1 cellular context compared by ENCODE assay signal in genomic region chr1:86762336-86762735, GRCh38.
TF ChIP-seq lines count a peak whose summit lies in the region.

No MANE protein-coding gene starts in this region.

TF ChIP-seq in H1, 55 proteins besides CTCF, POLR2A, EP300 and RAD21:
- TF ChIP-seq ZNF274 (IDR thresholded peaks at IDR 0.05; ENCODE audit: borderline replicate concordance, extremely low read depth, low read length) (no peak), CREB1 (IDR thresholded peaks at IDR 0.05) (no peak), GTF2F1 (IDR thresholded peaks at IDR 0.05; ENCODE audit: borderline replicate concordance, low read depth, low read length) (no peak), EGR1 (IDR thresholded peaks at IDR 0.05; ENCODE audit: borderline replicate concordance, low read depth, low read length) (no peak), CBX8 (IDR thresholded peaks at IDR 0.05; ENCODE audit: borderline replicate concordance, low read depth, low read length) (no peak), BRCA1 (IDR thresholded peaks at IDR 0.05; ENCODE audit: low read depth, low read length) (no peak), RBBP5 (IDR thresholded peaks at IDR 0.05; ENCODE audit: borderline replicate concordance, low read depth, low read length) (no peak), SP2 (IDR thresholded peaks at IDR 0.05; ENCODE audit: low read length) (no peak), HDAC2 (IDR thresholded peaks at IDR 0.05; ENCODE audit: borderline replicate concordance in 1 of 2, low read depth in 2 of 2, low read length in 2 of 2) (no peak), FOSL1 (IDR thresholded peaks at IDR 0.05; ENCODE audit: insufficient read depth, low read depth, low read length) (no peak), TAF1 (IDR thresholded peaks at IDR 0.05; ENCODE audit: low read depth, low read length) (no peak), CHD1 (IDR thresholded peaks at IDR 0.05; ENCODE audit: low read depth, low read length) (no peak), MAX (IDR thresholded peaks at IDR 0.05) (no peak), CHD7 (IDR thresholded peaks at IDR 0.05; ENCODE audit: insufficient replicate concordance, low read length) (no peak)
